Comparison of ENCODE assay signal across 29 cellular contexts in genomic region chr1:180114546-180114945, GRCh38.
"Had no signal": no experiment of that assay in that cellular context is flagged by ENCODE, and none has a peak within 500 bp of the region (broad histone marks: within the 10 kb centered on the region; RNA-seq: fewer than 3 reads in every experiment).

No MANE protein-coding gene starts in this region.

- H3K27me3 Mint-ChIP-seq: dendritic cell treated with granulocyte-macrophage colony-stimulating factor and Interleukin-4, amounts not matched to agents 40 ng/mL and 50 ng/mL, for 4 days; naive thymus-derived CD4-positive, alpha-beta T cell had no signal

- ATAC-seq: naive thymus-derived CD4-positive, alpha-beta T cell; sciatic nerve had no signal

- H3K9me3 ChIP-seq: colonic mucosa, esophagus squamous epithelium, prostate gland, right atrium auricular region, stomach, thyroid gland, vagina had no signal

- H3K4me3 Mint-ChIP-seq: dendritic cell treated with granulocyte-macrophage colony-stimulating factor and Interleukin-4, amounts not matched to agents 40 ng/mL and 50 ng/mL, for 4 days; immature natural killer cell; naive thymus-derived CD4-positive, alpha-beta T cell; nephron had no signal

- H3K4me3 ChIP-seq: colonic mucosa, esophagus squamous epithelium, prostate gland, right atrium auricular region, smooth muscle cell, stomach, thyroid gland, vagina had no signal

- H3K9me3 Mint-ChIP-seq: dendritic cell treated with granulocyte-macrophage colony-stimulating factor and Interleukin-4, amounts not matched to agents 40 ng/mL and 50 ng/mL, for 4 days; nephron had no signal

- H3K27me3 ChIP-seq: colonic mucosa, esophagus squamous epithelium, right atrium auricular region, stomach, thyroid gland, vagina had no signal

- H3K27ac ChIP-seq: colonic mucosa, prostate gland, thyroid gland had no signal

- H3K36me3 ChIP-seq: colonic mucosa, prostate gland had no signal

- H3K4me1 ChIP-seq: colonic mucosa, prostate gland, thyroid gland had no signal

- H3K27ac Mint-ChIP-seq: dendritic cell treated with granulocyte-macrophage colony-stimulating factor and Interleukin-4, amounts not matched to agents 40 ng/mL and 50 ng/mL, for 4 days had no signal

- DNase-seq: colonic mucosa; effector memory CD4-positive, alpha-beta T cell; erythroblast; esophagus squamous epithelium; foreskin melanocyte; glutamatergic neuron; hypothalamus; immature natural killer cell; islet precursor cell; mammary epithelial cell; mesendoderm; midbrain; naive thymus-derived CD4-positive, alpha-beta T cell; nucleus accumbens; stimulated activated CD4-positive, alpha-beta T cell treated with anti-CD3 and anti-CD28 coated beads, Interleukin-12 subunit alpha, Interleukin-12 subunit beta, amount 100 ng/mL, for 4 hours; stimulated activated CD4-positive, alpha-beta T cell treated with anti-CD3 and anti-CD28 coated beads, Interleukin-1b, Interleukin-23, amount 100 ng/mL, for 48 hours; stimulated activated CD4-positive, alpha-beta T cell treated with anti-CD3 and anti-CD28 coated beads, Interleukin-4, amount 100 ng/mL, for 1 hour; stimulated activated CD8-positive, alpha-beta memory T cell treated with anti-CD3 and anti-CD28 coated beads, Interleukin-4, amount 100 ng/mL, for 48 hours; stimulated activated naive CD4-positive, alpha-beta T cell; stomach; thyroid gland; trophoblast cell had no signal
